1 cellular context compared by ENCODE assay signal in the genomic region with DNA sequence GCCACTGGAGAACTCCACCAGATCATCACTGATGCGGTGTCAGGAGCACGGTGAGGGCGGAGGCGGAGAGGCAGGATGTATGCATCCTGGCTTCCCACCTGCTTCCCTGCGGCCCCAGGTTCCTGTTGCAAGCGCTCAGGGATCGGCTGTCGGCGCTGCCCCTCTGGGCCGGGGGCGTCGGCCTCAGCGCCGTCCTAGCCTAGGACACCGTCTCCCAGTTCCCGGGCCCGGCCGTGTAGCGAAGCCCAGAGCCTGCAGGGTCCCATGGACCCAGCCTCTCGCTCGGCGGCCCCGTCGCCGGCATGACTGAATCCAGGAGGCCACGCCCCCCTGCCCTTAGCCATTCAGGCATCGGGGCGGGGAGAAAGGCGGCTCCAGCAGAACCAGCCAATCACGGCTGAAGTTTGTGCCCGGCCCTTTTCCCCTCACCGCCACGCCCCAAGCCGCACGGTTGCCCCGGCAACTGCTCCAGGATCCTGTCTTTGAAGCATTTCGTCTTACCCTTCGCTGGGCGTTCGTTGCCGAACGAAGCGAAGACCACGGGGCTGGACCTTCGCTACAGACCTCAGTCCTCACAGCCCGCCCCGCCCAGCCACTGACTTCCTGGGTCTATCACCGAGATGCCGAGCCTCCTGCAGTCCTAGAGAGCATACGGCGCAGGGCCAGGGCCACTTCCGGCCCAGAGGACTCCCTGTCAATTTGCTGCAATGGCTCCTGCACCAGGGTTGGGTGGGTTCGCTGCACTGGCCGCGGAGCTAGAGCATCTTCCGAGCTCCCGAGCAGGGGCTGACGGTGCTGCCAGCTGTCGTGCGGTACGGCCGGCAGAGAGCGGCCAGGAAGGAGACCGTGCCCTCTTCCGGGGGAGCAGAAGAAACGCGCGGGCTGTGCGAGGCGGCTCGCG.
TF ChIP-seq lines count a peak whose summit lies in the region.

No MANE protein-coding gene starts in this region.

TF ChIP-seq in HepG2, 621 proteins besides CTCF, POLR2A, EP300 and RAD21 (continued from another document and continues in another):
- TF ChIP-seq, protein P1, sequence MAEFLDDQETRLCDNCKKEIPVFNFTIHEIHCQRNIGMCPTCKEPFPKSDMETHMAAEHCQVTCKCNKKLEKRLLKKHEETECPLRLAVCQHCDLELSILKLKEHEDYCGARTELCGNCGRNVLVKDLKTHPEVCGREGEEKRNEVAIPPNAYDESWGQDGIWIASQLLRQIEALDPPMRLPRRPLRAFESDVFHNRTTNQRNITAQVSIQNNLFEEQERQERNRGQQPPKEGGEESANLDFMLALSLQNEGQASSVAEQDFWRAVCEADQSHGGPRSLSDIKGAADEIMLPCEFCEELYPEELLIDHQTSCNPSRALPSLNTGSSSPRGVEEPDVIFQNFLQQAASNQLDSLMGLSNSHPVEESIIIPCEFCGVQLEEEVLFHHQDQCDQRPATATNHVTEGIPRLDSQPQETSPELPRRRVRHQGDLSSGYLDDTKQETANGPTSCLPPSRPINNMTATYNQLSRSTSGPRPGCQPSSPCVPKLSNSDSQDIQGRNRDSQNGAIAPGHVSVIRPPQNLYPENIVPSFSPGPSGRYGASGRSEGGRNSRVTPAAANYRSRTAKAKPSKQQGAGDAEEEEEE (CRISPR knock-in tag; IDR thresholded peaks at IDR 0.05; ENCODE audit: borderline replicate concordance) = no peak
- TF ChIP-seq, protein P2, sequence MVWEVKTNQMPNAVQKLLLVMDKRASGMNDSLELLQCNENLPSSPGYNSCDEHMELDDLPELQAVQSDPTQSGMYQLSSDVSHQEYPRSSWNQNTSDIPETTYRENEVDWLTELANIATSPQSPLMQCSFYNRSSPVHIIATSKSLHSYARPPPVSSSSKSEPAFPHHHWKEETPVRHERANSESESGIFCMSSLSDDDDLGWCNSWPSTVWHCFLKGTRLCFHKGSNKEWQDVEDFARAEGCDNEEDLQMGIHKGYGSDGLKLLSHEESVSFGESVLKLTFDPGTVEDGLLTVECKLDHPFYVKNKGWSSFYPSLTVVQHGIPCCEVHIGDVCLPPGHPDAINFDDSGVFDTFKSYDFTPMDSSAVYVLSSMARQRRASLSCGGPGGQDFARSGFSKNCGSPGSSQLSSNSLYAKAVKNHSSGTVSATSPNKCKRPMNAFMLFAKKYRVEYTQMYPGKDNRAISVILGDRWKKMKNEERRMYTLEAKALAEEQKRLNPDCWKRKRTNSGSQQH (CRISPR knock-in tag; IDR thresholded peaks at IDR 0.05; ENCODE audit: low read depth) = no peak
- no peak for TF ChIP-seq ZFP36 (IDR thresholded peaks at IDR 0.05; ENCODE audit: borderline replicate concordance, low read depth, low read length, partially characterized antibody)
- TF ChIP-seq RXRB (CRISPR knock-in tag; IDR thresholded peaks at IDR 0.05; ENCODE audit: borderline replicate concordance) = 0 out of 2 replicates have a peak, but pooled peaks have one; percentile 8
- no peak for TF ChIP-seq ZNF770 (CRISPR knock-in tag; IDR thresholded peaks at IDR 0.05)
- TF ChIP-seq RORA (CRISPR knock-in tag; IDR thresholded peaks at IDR 0.05) = no peak
- TF ChIP-seq CREB3 (CRISPR knock-in tag; IDR thresholded peaks at IDR 0.05) = 0 out of 2 replicates have a peak, but pooled peaks have one; percentile 24
- no peak for TF ChIP-seq NR1H2 (CRISPR knock-in tag; IDR thresholded peaks at IDR 0.05; ENCODE audit: borderline replicate concordance, low read depth)
- TF ChIP-seq, protein P3, sequence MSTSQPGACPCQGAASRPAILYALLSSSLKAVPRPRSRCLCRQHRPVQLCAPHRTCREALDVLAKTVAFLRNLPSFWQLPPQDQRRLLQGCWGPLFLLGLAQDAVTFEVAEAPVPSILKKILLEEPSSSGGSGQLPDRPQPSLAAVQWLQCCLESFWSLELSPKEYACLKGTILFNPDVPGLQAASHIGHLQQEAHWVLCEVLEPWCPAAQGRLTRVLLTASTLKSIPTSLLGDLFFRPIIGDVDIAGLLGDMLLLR (CRISPR knock-in tag; IDR thresholded peaks at IDR 0.05) = peak; percentile 55
- TF ChIP-seq, protein P4, sequence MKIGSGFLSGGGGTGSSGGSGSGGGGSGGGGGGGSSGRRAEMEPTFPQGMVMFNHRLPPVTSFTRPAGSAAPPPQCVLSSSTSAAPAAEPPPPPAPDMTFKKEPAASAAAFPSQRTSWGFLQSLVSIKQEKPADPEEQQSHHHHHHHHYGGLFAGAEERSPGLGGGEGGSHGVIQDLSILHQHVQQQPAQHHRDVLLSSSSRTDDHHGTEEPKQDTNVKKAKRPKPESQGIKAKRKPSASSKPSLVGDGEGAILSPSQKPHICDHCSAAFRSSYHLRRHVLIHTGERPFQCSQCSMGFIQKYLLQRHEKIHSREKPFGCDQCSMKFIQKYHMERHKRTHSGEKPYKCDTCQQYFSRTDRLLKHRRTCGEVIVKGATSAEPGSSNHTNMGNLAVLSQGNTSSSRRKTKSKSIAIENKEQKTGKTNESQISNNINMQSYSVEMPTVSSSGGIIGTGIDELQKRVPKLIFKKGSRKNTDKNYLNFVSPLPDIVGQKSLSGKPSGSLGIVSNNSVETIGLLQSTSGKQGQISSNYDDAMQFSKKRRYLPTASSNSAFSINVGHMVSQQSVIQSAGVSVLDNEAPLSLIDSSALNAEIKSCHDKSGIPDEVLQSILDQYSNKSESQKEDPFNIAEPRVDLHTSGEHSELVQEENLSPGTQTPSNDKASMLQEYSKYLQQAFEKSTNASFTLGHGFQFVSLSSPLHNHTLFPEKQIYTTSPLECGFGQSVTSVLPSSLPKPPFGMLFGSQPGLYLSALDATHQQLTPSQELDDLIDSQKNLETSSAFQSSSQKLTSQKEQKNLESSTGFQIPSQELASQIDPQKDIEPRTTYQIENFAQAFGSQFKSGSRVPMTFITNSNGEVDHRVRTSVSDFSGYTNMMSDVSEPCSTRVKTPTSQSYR (CRISPR knock-in tag; IDR thresholded peaks at IDR 0.05; ENCODE audit: borderline replicate concordance) = no peak
- no peak for TF ChIP-seq GMEB2 (CRISPR knock-in tag; IDR thresholded peaks at IDR 0.05; ENCODE audit: low read depth)
- TF ChIP-seq, protein P5, sequence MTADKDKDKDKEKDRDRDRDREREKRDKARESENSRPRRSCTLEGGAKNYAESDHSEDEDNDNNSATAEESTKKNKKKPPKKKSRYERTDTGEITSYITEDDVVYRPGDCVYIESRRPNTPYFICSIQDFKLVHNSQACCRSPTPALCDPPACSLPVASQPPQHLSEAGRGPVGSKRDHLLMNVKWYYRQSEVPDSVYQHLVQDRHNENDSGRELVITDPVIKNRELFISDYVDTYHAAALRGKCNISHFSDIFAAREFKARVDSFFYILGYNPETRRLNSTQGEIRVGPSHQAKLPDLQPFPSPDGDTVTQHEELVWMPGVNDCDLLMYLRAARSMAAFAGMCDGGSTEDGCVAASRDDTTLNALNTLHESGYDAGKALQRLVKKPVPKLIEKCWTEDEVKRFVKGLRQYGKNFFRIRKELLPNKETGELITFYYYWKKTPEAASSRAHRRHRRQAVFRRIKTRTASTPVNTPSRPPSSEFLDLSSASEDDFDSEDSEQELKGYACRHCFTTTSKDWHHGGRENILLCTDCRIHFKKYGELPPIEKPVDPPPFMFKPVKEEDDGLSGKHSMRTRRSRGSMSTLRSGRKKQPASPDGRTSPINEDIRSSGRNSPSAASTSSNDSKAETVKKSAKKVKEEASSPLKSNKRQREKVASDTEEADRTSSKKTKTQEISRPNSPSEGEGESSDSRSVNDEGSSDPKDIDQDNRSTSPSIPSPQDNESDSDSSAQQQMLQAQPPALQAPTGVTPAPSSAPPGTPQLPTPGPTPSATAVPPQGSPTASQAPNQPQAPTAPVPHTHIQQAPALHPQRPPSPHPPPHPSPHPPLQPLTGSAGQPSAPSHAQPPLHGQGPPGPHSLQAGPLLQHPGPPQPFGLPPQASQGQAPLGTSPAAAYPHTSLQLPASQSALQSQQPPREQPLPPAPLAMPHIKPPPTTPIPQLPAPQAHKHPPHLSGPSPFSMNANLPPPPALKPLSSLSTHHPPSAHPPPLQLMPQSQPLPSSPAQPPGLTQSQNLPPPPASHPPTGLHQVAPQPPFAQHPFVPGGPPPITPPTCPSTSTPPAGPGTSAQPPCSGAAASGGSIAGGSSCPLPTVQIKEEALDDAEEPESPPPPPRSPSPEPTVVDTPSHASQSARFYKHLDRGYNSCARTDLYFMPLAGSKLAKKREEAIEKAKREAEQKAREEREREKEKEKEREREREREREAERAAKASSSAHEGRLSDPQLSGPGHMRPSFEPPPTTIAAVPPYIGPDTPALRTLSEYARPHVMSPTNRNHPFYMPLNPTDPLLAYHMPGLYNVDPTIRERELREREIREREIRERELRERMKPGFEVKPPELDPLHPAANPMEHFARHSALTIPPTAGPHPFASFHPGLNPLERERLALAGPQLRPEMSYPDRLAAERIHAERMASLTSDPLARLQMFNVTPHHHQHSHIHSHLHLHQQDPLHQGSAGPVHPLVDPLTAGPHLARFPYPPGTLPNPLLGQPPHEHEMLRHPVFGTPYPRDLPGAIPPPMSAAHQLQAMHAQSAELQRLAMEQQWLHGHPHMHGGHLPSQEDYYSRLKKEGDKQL (CRISPR knock-in tag; IDR thresholded peaks at IDR 0.05; ENCODE audit: low read depth) = no peak
- TF ChIP-seq, protein P6, sequence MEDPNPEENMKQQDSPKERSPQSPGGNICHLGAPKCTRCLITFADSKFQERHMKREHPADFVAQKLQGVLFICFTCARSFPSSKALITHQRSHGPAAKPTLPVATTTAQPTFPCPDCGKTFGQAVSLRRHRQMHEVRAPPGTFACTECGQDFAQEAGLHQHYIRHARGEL (CRISPR knock-in tag; IDR thresholded peaks at IDR 0.05) = no peak
- no peak for TF ChIP-seq HMGA1 (CRISPR knock-in tag; conservative IDR thresholded peaks at IDR 0.05)
- no peak; the same call in 1 of the 2 replicates for TF ChIP-seq IRF2 (CRISPR knock-in tag; IDR thresholded peaks at IDR 0.05)
- peak; percentile 55 for TF ChIP-seq XRCC5 (optimal IDR thresholded peaks at IDR 0.05; ENCODE audit: low read length)
- 0 out of 2 replicates have a peak, but pooled peaks have one; percentile 42 for TF ChIP-seq SP5 (CRISPR knock-in tag; IDR thresholded peaks at IDR 0.05; ENCODE audit: borderline replicate concordance, low read depth)
- TF ChIP-seq ZBTB7A (CRISPR knock-in tag; IDR thresholded peaks at IDR 0.05) = no peak
- TF ChIP-seq, protein P7, sequence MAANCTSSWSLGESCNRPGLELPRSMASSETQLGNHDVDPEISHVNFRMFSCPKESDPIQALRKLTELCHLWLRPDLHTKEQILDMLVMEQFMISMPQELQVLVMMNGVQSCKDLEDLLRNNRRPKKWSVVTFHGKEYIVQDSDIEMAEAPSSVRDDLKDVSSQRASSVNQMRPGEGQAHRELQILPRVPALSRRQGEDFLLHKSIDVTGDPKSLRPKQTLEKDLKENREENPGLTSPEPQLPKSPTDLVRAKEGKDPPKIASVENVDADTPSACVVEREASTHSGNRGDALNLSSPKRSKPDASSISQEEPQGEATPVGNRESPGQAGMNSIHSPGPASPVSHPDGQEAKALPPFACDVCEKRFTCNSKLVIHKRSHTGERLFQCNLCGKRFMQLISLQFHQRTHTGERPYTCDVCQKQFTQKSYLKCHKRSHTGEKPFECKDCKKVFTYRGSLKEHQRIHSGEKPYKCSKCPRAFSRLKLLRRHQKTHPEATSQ (CRISPR knock-in tag; IDR thresholded peaks at IDR 0.05; ENCODE audit: borderline replicate concordance) = no peak
- no peak for TF ChIP-seq HNRNPUL1 (IDR thresholded peaks at IDR 0.05; ENCODE audit: low read depth, low read length)
- TF ChIP-seq RARG (CRISPR knock-in tag; IDR thresholded peaks at IDR 0.05; ENCODE audit: low read depth) = no peak
- peak; percentile 49; the same call in 1 of the 2 replicates for TF ChIP-seq EED (CRISPR knock-in tag; IDR thresholded peaks at IDR 0.05)
- TF ChIP-seq, protein P8, sequence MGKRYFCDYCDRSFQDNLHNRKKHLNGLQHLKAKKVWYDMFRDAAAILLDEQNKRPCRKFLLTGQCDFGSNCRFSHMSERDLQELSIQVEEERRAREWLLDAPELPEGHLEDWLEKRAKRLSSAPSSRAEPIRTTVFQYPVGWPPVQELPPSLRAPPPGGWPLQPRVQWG (CRISPR knock-in tag; IDR thresholded peaks at IDR 0.05; ENCODE audit: borderline replicate concordance, low read depth) = no peak
- TF ChIP-seq GPN1 (CRISPR knock-in tag; IDR thresholded peaks at IDR 0.05; ENCODE audit: borderline replicate concordance) = no peak
- TF ChIP-seq SNRNP70 (IDR thresholded peaks at IDR 0.05; ENCODE audit: low read depth, low read length) = no peak
- no peak for TF ChIP-seq ZNF256 (CRISPR knock-in tag; conservative IDR thresholded peaks at IDR 0.05)
- TF ChIP-seq TSC22D2 (CRISPR knock-in tag; IDR thresholded peaks at IDR 0.05; ENCODE audit: borderline replicate concordance) = no peak; the same call in 1 of the 2 replicates
- TF ChIP-seq NR2F6 (IDR thresholded peaks at IDR 0.05) = no peak
- TF ChIP-seq NR2F6 (CRISPR knock-in tag; IDR thresholded peaks at IDR 0.05) = no peak
- TF ChIP-seq YEATS2 (CRISPR knock-in tag; IDR thresholded peaks at IDR 0.05; ENCODE audit: borderline replicate concordance) = peak; percentile 65; the same call in 1 of the 2 replicates
- no peak for TF ChIP-seq TBL1XR1 (IDR thresholded peaks at IDR 0.05; ENCODE audit: borderline replicate concordance, low read length, partially characterized antibody)
